ENCODE assay signal across 8 cellular contexts in the genomic region with DNA sequence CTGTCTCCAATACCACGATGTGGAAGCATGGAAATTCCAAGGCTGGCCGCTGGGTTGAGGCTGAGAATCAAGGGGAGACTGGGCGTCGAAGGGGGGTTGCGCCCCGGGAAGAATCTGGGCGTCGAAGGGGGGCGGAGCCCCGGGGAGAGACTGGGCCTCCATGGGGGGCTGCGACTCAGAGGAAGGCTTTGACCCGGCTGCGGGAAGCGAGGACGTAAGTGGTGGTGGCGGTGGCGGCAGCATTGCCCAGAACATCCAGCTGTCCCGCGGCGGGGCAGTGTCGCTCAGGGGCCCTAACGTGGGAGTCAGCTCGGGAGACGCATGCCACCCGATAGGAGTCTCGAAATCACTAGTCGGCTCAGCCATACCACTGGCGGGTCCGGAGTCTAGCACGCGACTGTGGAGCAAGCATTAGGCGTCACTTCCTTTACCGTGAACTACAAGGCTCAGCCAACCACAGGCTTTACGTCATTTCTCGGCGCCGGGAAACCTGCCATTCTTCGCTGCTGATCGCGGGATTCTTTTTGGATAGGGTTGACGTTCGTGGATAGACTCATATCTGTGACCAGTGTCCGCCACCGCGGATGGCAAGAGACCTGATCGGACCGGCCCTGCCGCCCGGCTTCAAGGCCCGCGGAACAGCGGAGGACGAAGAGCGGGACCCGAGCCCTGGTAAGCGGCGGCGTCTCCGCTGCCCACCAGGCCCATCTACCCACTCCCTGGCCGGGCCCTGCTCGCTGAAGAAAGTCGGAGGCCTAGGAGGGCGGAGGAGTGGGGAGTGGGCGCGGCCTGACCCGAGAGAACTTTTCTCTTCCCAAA. TPM values are rescaled to one million over a fixed set of nuclear protein-coding genes. Genes with fewer than 3 reads are reported as not detected.
DNase-seq lines count a peak whose midpoint lies in the region; ATAC-seq and TF ChIP-seq lines count a peak whose summit lies in the region.

A gene with protein sequence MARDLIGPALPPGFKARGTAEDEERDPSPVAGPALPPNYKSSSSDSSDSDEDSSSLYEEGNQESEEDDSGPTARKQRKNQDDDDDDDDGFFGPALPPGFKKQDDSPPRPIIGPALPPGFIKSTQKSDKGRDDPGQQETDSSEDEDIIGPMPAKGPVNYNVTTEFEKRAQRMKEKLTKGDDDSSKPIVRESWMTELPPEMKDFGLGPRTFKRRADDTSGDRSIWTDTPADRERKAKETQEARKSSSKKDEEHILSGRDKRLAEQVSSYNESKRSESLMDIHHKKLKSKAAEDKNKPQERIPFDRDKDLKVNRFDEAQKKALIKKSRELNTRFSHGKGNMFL (plus strand): TSS at position 468 of the 819 bp plus-strand sequence. CDS start 117 bp downstream, at position 585.
Gene NUFIP1 (minus strand): TSS at position 401 of the 819 bp plus-strand sequence. CDS start 35 bp downstream, at position 366.

- H3K9ac ChIP-seq in SK-N-MC (ENCODE audit: insufficient read length), result peak within 1 kb of the TSS; percentile 97

- H3K27ac Mint-ChIP-seq in HFFc6 (peak within 1 kb of the TSS; percentile 99), glutamatergic neuron (ENCODE audit: unreplicated experiment) (peak within 1 kb of the TSS; percentile 93)
- H3K27ac Mint-ChIP-seq in activated naive CD4-positive, alpha-beta T cell treated with anti-CD3 and anti-CD28 coated beads, Interleukin-2, amount 50 U/mL, for 24 hours, result peak within 1 kb of the TSS; percentile 96

- H3K27me3 ChIP-seq in GM06990 (replicated peaks; ENCODE audit: control insufficient read depth, insufficient read depth, low read length) (no peaks in the 10 kb centered on the region), thoracic aorta (replicated peaks; ENCODE audit: insufficient read depth) (no peaks in the 10 kb centered on the region)

- H3K27me3 Mint-ChIP-seq in HFFc6 (ENCODE audit: insufficient read depth) (no peaks in the 10 kb centered on the region; the same call in 1 of the 2 replicates), glutamatergic neuron (ENCODE audit: unreplicated experiment) (peaks cover 2% of the 10 kb centered on the region)
- no peaks in the 10 kb centered on the region for H3K27me3 Mint-ChIP-seq in activated naive CD4-positive, alpha-beta T cell treated with anti-CD3 and anti-CD28 coated beads, Interleukin-2, amount 50 U/mL, for 24 hours

- DNase-seq in GM06990 (ENCODE audit: extremely low read depth, insufficient read length) (peak; percentile 82), HFFc6 (peak; percentile 95), NAMALWA (ENCODE audit: low spot score) (peak; percentile 96), SK-N-MC (ENCODE audit: low read depth, low spot score) (peak; percentile 79), glutamatergic neuron (peak; percentile 93), omental fat pad (ENCODE audit: low spot score) (peak; percentile 95), thoracic aorta (ENCODE audit: low spot score) (peak; percentile 74)

- peaks cover 3% of the 10 kb centered on the region for H3K36me3 ChIP-seq in GM06990 (ENCODE audit: control insufficient read depth, insufficient read depth, low read length)
- peaks cover 20% of the 10 kb centered on the region for H3K36me3 ChIP-seq in SK-N-MC (ENCODE audit: insufficient read depth, low read length)
- no peaks in the 10 kb centered on the region for H3K36me3 ChIP-seq in thoracic aorta

- no peaks in the 10 kb centered on the region for H3K9me3 Mint-ChIP-seq in HFFc6
- no peaks in the 10 kb centered on the region for H3K9me3 Mint-ChIP-seq in activated naive CD4-positive, alpha-beta T cell treated with anti-CD3 and anti-CD28 coated beads, Interleukin-2, amount 50 U/mL, for 24 hours
- peaks cover 5% of the 10 kb centered on the region for H3K9me3 Mint-ChIP-seq in glutamatergic neuron (ENCODE audit: unreplicated experiment)

- TF ChIP-seq CTCF in GM06990 (IDR thresholded peaks at IDR 0.05; ENCODE audit: insufficient read depth, low read length, poor library complexity, severe bottlenecking) (no peak), HFFc6 (IDR thresholded peaks at IDR 0.05) (peak; percentile 53), glutamatergic neuron (IDR thresholded peaks at IDR 0.05; ENCODE audit: partially characterized antibody, unreplicated experiment) (no peak), omental fat pad (IDR thresholded peaks at IDR 0.05) (no peak), thoracic aorta (IDR thresholded peaks at IDR 0.05) (no peak)

- peaks cover 28 to 47% of the 10 kb centered on the region in 2 donors for H3K4me1 ChIP-seq in thoracic aorta (ENCODE audit: control insufficient read depth in 1 of 2, low read depth in 2 of 2)

- H3K36me3 Mint-ChIP-seq in HFFc6 (ENCODE audit: low read depth) (peaks cover 15% of the 10 kb centered on the region), glutamatergic neuron (ENCODE audit: unreplicated experiment) (no peaks in the 10 kb centered on the region)
- H3K36me3 Mint-ChIP-seq in activated naive CD4-positive, alpha-beta T cell treated with anti-CD3 and anti-CD28 coated beads, Interleukin-2, amount 50 U/mL, for 24 hours, result peaks cover 13% of the 10 kb centered on the region

- ATAC-seq in omental fat pad (ENCODE audit: low FRiP score) (peak; percentile 98), thoracic aorta (ENCODE audit: insufficient number of reproducible peaks, low FRiP score, low read depth) (peak; percentile 98)

- H3K27ac ChIP-seq in SK-N-MC (no peak within 1 kb of the TSS; the same call in 1 of the 2 replicates), thoracic aorta (peak within 1 kb of the TSS; percentile 86 to 91)

- H3K9me3 ChIP-seq in SK-N-MC (ENCODE audit: low read depth, low read length) (no peaks in the 10 kb centered on the region), thoracic aorta (no peaks in the 10 kb centered on the region)

- H3K4me3 Mint-ChIP-seq in HFFc6, result peak within 1 kb of the TSS; percentile 99
- H3K4me3 Mint-ChIP-seq in activated naive CD4-positive, alpha-beta T cell treated with anti-CD3 and anti-CD28 coated beads, Interleukin-2, amount 50 U/mL, for 24 hours, result peak within 1 kb of the TSS; percentile 97
- H3K4me3 Mint-ChIP-seq in glutamatergic neuron (ENCODE audit: unreplicated experiment), result peak within 1 kb of the TSS; percentile 98

- H3K4me3 ChIP-seq in GM06990 (replicated peaks; ENCODE audit: low read depth, low read length) (peak within 1 kb of the TSS; percentile 99), SK-N-MC (peak within 1 kb of the TSS; percentile 100), thoracic aorta (peak within 1 kb of the TSS; percentile 94)

- H3K4me1 Mint-ChIP-seq in HFFc6 (ENCODE audit: low read depth), result peaks cover 46% of the 10 kb centered on the region
- peaks cover 74% of the 10 kb centered on the region for H3K4me1 Mint-ChIP-seq in activated naive CD4-positive, alpha-beta T cell treated with anti-CD3 and anti-CD28 coated beads, Interleukin-2, amount 50 U/mL, for 24 hours
- H3K4me1 Mint-ChIP-seq in glutamatergic neuron (ENCODE audit: low read depth, unreplicated experiment), result peaks cover 17% of the 10 kb centered on the region

RNA-seq across cellular contexts. Expression of the first gene that starts in this region (rescaled TPM):
- 10 to 100 TPM; 22.1 to 25.8 (median 23.5) TPM for total RNA-seq in HFFc6 (2021; fragmentation: NEBNext Ultra II Directional; extraction: Animal tissue kit (Norgen Biotek cat#: 25700))
- total RNA-seq in glutamatergic neuron (ENCODE audit: unreplicated experiment) (27.7 TPM), omental fat pad (10 to 100 TPM; 14.4 to 21.4 (median 17.6) TPM), thoracic aorta (10 to 100 TPM; 33.6 to 34.3 TPM)

RNA-seq across cellular contexts. Expression of gene NUFIP1, which starts in this region (rescaled TPM):
- 1 to 10 TPM; 5.7 to 8.4 (median 7.3) TPM for total RNA-seq in HFFc6 (2021; fragmentation: NEBNext Ultra II Directional; extraction: Animal tissue kit (Norgen Biotek cat#: 25700))
- total RNA-seq in glutamatergic neuron (ENCODE audit: unreplicated experiment) (5.7 TPM), omental fat pad (1 to 10 TPM; 1.9 to 8.0 (median 2.5) TPM), thoracic aorta (1 to 10 TPM in 1 of 2 donors, under 1 TPM in 1; 0.54 to 4.5 TPM)
